Comparison of ENCODE assay signal across 7 cellular contexts in genomic region chr3:29533992-29534391, GRCh38.
"Had no signal": no experiment of that assay in that cellular context is flagged by ENCODE, and none has a peak within 500 bp of the region (broad histone marks: within the 10 kb centered on the region; RNA-seq: fewer than 3 reads in every experiment).

No MANE protein-coding gene starts in this region.

- H2AFZ ChIP-seq: GM23338 had no signal

- ATAC-seq: GM23338 had no signal

- H3K4me2 ChIP-seq: GM23338 had no signal

- DNase-seq: H9, HCEC 1CT, IMR-90 had no signal

- FAIRE-seq: H1, H54, HTR-8/SVneo had no signal

- H3K4me3 ChIP-seq: GM23338 had no signal
